ENCODE assay signal across 8 cellular contexts in genomic region chr9:105447814-105448812, GRCh38. TPM values are rescaled to one million over a fixed set of nuclear protein-coding genes. Genes with fewer than 3 reads are reported as not detected.
A peak's percentile ranks its signal among the peaks of the same experiment; 100 is the strongest.
DNase-seq lines count a peak whose midpoint lies in the region; ATAC-seq and TF ChIP-seq lines count a peak whose summit lies in the region.

Gene FSD1L (plus strand): TSS chr9:105448034. CDS start chr9:105448221, 187 bp downstream.

- peak; percentile 96 for DNase-seq in Ammon's horn (ENCODE audit: low spot score)
- peak; percentile 90 for DNase-seq in NCI-H226
- DNase-seq in cerebellar cortex (ENCODE audit: low spot score) = peak; percentile 93
- DNase-seq in kidney epithelial cell (ENCODE audit: low read depth) = peak; percentile 67
- peak; percentile 71 to 82 for DNase-seq in stimulated activated CD4-positive, alpha-beta T cell treated with anti-CD3 and anti-CD28 coated beads, Interleukin-15, amount 100 ng/mL, for 48 hours (ENCODE audit: low read depth in 2 of 2)

- H3K4me3 ChIP-seq in kidney epithelial cell (ENCODE audit: low read depth, low read length) = peak within 1 kb of the TSS; percentile 94

- H3K36me3 ChIP-seq in kidney epithelial cell (ENCODE audit: control insufficient read depth, insufficient read depth, low read length) = no peaks in the 10 kb centered on the region

- peak; percentile 33 for TF ChIP-seq CTCF in kidney epithelial cell (IDR thresholded peaks at IDR 0.05; ENCODE audit: insufficient read depth, low read length, poor library complexity, severe bottlenecking)

- no peaks in the 10 kb centered on the region for H3K27me3 ChIP-seq in kidney epithelial cell (ENCODE audit: control insufficient read depth, insufficient read depth, low read length)

- ATAC-seq in GM19035 (IDR thresholded peaks at IDR 0.05; ENCODE audit: unreplicated experiment) (peak; percentile 93), HG03280 (IDR thresholded peaks at IDR 0.05; ENCODE audit: unreplicated experiment) (peak; percentile 95)
- ATAC-seq in activated CD4-positive, CD25-positive, alpha-beta regulatory T cell treated with anti-CD3 and anti-CD28 coated beads, Interleukin-2, amount 50 U/mL, for 24 hours = peak; percentile 92

RNA-seq across cellular contexts. Expression of gene FSD1L, which starts in this region (rescaled TPM):
- total RNA-seq in kidney epithelial cell = 3.3 and 4.9 TPM in 2 replicates

Comparison
In these comparisons a context has a peak if more than half of its experiments do, and no peak if none do; other contexts are left out.
1. Peak in every context shown above with its lines: DNase-seq, ATAC-seq and H3K4me3 ChIP-seq.